32 cellular contexts compared by ENCODE assay signal in the genomic region with DNA sequence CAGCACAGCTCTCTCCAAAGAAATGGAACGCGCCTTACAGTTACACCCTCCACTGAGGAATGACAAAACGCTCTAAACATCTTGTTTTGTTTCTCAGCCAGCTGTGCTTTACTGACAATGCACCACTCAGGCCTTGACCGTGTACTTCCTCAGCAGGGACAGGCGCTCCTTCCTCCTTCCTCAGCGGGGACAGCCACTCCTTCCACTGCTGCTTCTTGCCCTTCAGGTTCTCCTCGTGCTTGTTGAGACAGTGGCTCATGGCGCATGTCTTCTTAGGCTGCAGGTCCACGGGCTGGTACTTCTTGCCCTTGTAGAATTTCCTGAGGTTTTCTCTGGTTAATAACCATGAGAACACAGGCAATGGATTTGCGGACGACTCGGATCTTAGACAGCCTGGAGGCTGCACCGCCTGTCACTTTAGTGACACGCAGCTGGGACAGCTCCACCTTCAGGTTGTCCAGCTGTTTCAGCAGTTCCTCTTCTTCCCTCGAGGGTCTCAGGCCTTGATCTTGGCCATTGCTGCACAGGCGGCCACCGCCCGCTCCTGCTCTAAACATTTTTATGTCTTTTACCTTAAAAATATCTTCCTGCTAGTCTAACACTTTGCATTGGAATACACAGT.
DNase-seq lines count a peak whose midpoint lies in the region; ATAC-seq, FAIRE-seq and TF ChIP-seq lines count a peak whose summit lies in the region.
"Had no signal": no experiment of that assay in that cellular context is flagged by ENCODE, and none has a peak within 500 bp of the region (broad histone marks: within the 10 kb centered on the region; RNA-seq: fewer than 3 reads in every experiment).

No MANE protein-coding gene starts in this region.

- no peak for FAIRE-seq in HepG2 (lab: Jason Lieb, UNC)
- FAIRE-seq in bronchial epithelial cell (lab: Jason Lieb, UNC): peak; percentile 97
- FAIRE-seq: GM18507, HTR-8/SVneo had no signal

- H3K4me2 ChIP-seq in HepG2 (ENCODE audit: low read depth, low read length) (no peak overlapping the region), osteoblast (ENCODE audit: insufficient read depth, low read length) (no peak overlapping the region)
- H3K4me2 ChIP-seq: SK-N-SH had no signal

- TF ChIP-seq POLR2A in right lobe of liver (IDR thresholded peaks at IDR 0.05): no peak
- no peak for TF ChIP-seq POLR2A in HepG2 (IDR thresholded peaks at IDR 0.05; ENCODE audit: insufficient read depth in 1 of 2, low read depth in 2 of 2, low read length in 2 of 2)

- H3K4me1 ChIP-seq in right lobe of liver: peaks cover 0 to 13% (median 3%) of the 10 kb centered on the region in 4 donors
- peaks cover 16% of the 10 kb centered on the region for H3K4me1 ChIP-seq in HepG2 (ENCODE audit: insufficient read depth, low read length)
- no peaks in the 10 kb centered on the region for H3K4me1 ChIP-seq in osteoblast (ENCODE audit: insufficient read depth, low read length)
- H3K4me1 ChIP-seq: esophagus muscularis mucosa, foreskin keratinocyte, psoas muscle had no signal

- TF ChIP-seq CTCF in right lobe of liver (IDR thresholded peaks at IDR 0.05) (no peak), HepG2 (CRISPR knock-in tag; IDR thresholded peaks at IDR 0.05) (no peak), bronchial epithelial cell (IDR thresholded peaks at IDR 0.05; ENCODE audit: insufficient read depth, low read length, severe bottlenecking) (no peak), osteoblast (IDR thresholded peaks at IDR 0.05; ENCODE audit: extremely low read depth, low read depth, low read length) (no peak), RWPE1 (conservative IDR thresholded peaks at IDR 0.05; ENCODE audit: low read depth) (no peak)

- H3K9me3 ChIP-seq in right lobe of liver (no peaks in the 10 kb centered on the region), HepG2 (ENCODE audit: low read length) (peaks cover 15% of the 10 kb centered on the region), osteoblast (ENCODE audit: low read depth, low read length) (peaks cover 2% of the 10 kb centered on the region)
- H3K9me3 ChIP-seq: MG63, neutrophil, psoas muscle, SK-N-SH had no signal

- H3K27ac ChIP-seq in right lobe of liver: no peak overlapping the region
- H3K27ac ChIP-seq in HepG2 (ENCODE audit: extremely low read length, insufficient read depth, low read length): no peak overlapping the region
- no peak overlapping the region for H3K27ac ChIP-seq in osteoblast (ENCODE audit: low read depth, low read length)
- H3K27ac ChIP-seq in RWPE1: no peak overlapping the region
- H3K27ac ChIP-seq: cardiac muscle cell, esophagus muscularis mucosa, foreskin keratinocyte, neutrophil, psoas muscle had no signal

- H2AFZ ChIP-seq in HepG2 (ENCODE audit: low read length) (no peak overlapping the region), osteoblast (ENCODE audit: low read length) (no peak overlapping the region)

- H3K9ac ChIP-seq in HepG2 (ENCODE audit: insufficient read depth, low read depth, low read length): no peak overlapping the region
- H3K9ac ChIP-seq: SK-N-SH had no signal

- CTCF ChIA-PET in HepG2 (lab: Yijun Ruan, JAX; ENCODE audit: low intra/inter-chr PET ratio, low total read pairs): no interaction called here
- CTCF ChIA-PET in RWPE1 (lab: Yijun Ruan, JAX): no interaction called here

- H3K27me3 ChIP-seq in right lobe of liver: no peaks in the 10 kb centered on the region
- peaks cover 0 to 2% of the 10 kb centered on the region in 2 experiments; a peak in 1 of 5 replicates for H3K27me3 ChIP-seq in HepG2 (ENCODE audit: control insufficient read depth in 1 of 2, insufficient read depth in 2 of 2, low read length in 2 of 2)
- H3K27me3 ChIP-seq in bronchial epithelial cell (ENCODE audit: control insufficient read depth, insufficient read depth, low read length): no peaks in the 10 kb centered on the region
- no peaks in the 10 kb centered on the region for H3K27me3 ChIP-seq in osteoblast (ENCODE audit: insufficient read depth, low read length)
- H3K27me3 ChIP-seq: cardiac muscle cell, foreskin keratinocyte, MG63, neutrophil had no signal

- intact Hi-C loops in right lobe of liver (cut with DNase I): no loop called here
- intact Hi-C loops in HepG2 (cut with micrococcal nuclease; ENCODE audit: unreplicated experiment): no loop called here

- H3K79me2 ChIP-seq in HepG2 (ENCODE audit: insufficient read depth, low read length) (no peaks in the 10 kb centered on the region), osteoblast (ENCODE audit: insufficient read depth, low read length) (no peaks in the 10 kb centered on the region)

- WGBS in right lobe of liver (ENCODE audit: insufficient coverage, low coverage, low lambda C conversion rate, missing lambda C conversion rate): 68% methylated on average over 8 of the region's 18 CpGs
- WGBS in HepG2 (ENCODE audit: low lambda C conversion rate): 42% methylated on average over 15 of the region's 18 CpGs

- BruUV-seq in HepG2 (replicated peaks; lab: Mats Ljungman, UMichigan): no TSS peak

- no peaks in the 10 kb centered on the region for H4K20me1 ChIP-seq in HepG2 (ENCODE audit: insufficient read depth, low read length)
- no peaks in the 10 kb centered on the region for H4K20me1 ChIP-seq in osteoblast (ENCODE audit: insufficient read depth, low read length)

- DNase-seq in right lobe of liver: peak in 2 of 3 donors; percentile 1 to 22
- DNase-seq in HepG2 (ENCODE audit: low spot score): no peak
- DNase-seq in bronchial epithelial cell (ENCODE audit: low read depth): no peak
- peak; percentile 32 for DNase-seq in osteoblast (ENCODE audit: insufficient read length, low spot score, missing footprints)
- no peak for DNase-seq in RWPE1 (ENCODE audit: low spot score)
- DNase-seq: activated CD4-positive, alpha-beta T cell treated with anti-CD3 and anti-CD28 coated beads for 36 hours; activated CD8-positive, alpha-beta T cell treated with anti-CD3 and anti-CD28 coated beads, Interleukin-2, amount 10 ng/mL, durations not matched to agents 7 days and 5 days; activated naive CD4-positive, alpha-beta T cell treated with anti-CD3 and anti-CD28 coated beads, Interleukin-2, amount 50 U/mL, for 16 hours; activated T-cell treated with anti-CD3 and anti-CD28 coated beads, Interleukin-2, amount 50 U/mL, for 4 hours; C1 segment of cervical spinal cord; cortex of kidney; DMS79 treated with DMSO at 0.1 percent for 48 hours; foreskin keratinocyte; HCEC 1CT; KBM-7; mesendoderm; MG63; NCI-H2029 treated with DMSO at 0.1 percent for 48 hours; NCI-H2227 treated with DMSO at 0.1 percent for 48 hours; psoas muscle; RPMI8226; SK-N-SH; trophoblast cell had no signal

- no peak for TF ChIP-seq RAD21 in HepG2 (CRISPR knock-in tag; IDR thresholded peaks at IDR 0.05)

- no peak for ATAC-seq in right lobe of liver
- no peak for ATAC-seq in HepG2
- no peak for ATAC-seq in HG02642 (IDR thresholded peaks at IDR 0.05; ENCODE audit: poor library complexity, unreplicated experiment)
- no peak for ATAC-seq in GM19455 (IDR thresholded peaks at IDR 0.05; ENCODE audit: unreplicated experiment)
- ATAC-seq: activated CD4-positive, alpha-beta T cell treated with anti-CD3 and anti-CD28 coated beads for 36 hours; activated CD8-positive, alpha-beta T cell treated with anti-CD3 and anti-CD28 coated beads, Interleukin-2, amount 10 ng/mL, durations not matched to agents 7 days and 5 days; activated T-cell treated with anti-CD3 and anti-CD28 coated beads, Interleukin-2, amount 50 U/mL, for 4 hours; foreskin keratinocyte; left colon; psoas muscle; T-helper 17 cell had no signal

- no peak overlapping the region for H3K4me3 ChIP-seq in right lobe of liver
- no peak overlapping the region for H3K4me3 ChIP-seq in HepG2 (replicated peaks in 1 of 3; ENCODE audit: insufficient read depth in 1 of 3, low read depth in 2 of 3, low read length in 3 of 3)
- H3K4me3 ChIP-seq in bronchial epithelial cell (ENCODE audit: low read depth, low read length): no peak overlapping the region
- H3K4me3 ChIP-seq in osteoblast (ENCODE audit: insufficient read depth, low read length): no peak overlapping the region
- H3K4me3 ChIP-seq: cardiac muscle cell, esophagus muscularis mucosa, MG63, psoas muscle had no signal

- H3K36me3 ChIP-seq in right lobe of liver (no peaks in the 10 kb centered on the region), HepG2 (replicated peaks in 1 of 2; ENCODE audit: control insufficient read depth in 1 of 2, insufficient read depth in 2 of 2, low read length in 2 of 2) (no peaks in the 10 kb centered on the region), bronchial epithelial cell (ENCODE audit: control insufficient read depth, insufficient read depth, low read length) (no peaks in the 10 kb centered on the region), osteoblast (ENCODE audit: insufficient read depth, low read length) (no peaks in the 10 kb centered on the region)
- H3K36me3 ChIP-seq: cardiac muscle cell, esophagus muscularis mucosa, MG63, neutrophil had no signal

- POLR2A ChIA-PET in HepG2 (lab: Yijun Ruan, JAX): no interaction called here
- POLR2A ChIA-PET in RWPE1 (lab: Yijun Ruan, JAX; ENCODE audit: low non-redundant PET): no interaction called here

- TF ChIP-seq EP300 in HepG2 (IDR thresholded peaks at IDR 0.05; ENCODE audit: low read depth in 2 of 2, low read length in 2 of 2): no peak
- no peak for TF ChIP-seq EP300 in HepG2 (CRISPR knock-in tag; IDR thresholded peaks at IDR 0.05; ENCODE audit: borderline replicate concordance)

- in situ Hi-C loops in HepG2 (cut with HindIII; ENCODE audit: extremely low pct_ligation_motif_present, low pct_unique_long_range_greater_than_20kb): no loop called here

TF ChIP-seq in HepG2, 621 proteins besides CTCF, POLR2A, EP300 and RAD21 (continues in another document):
- TF ChIP-seq HMG20B (CRISPR knock-in tag; conservative IDR thresholded peaks at IDR 0.05) (no peak), MAFF (IDR thresholded peaks at IDR 0.05; ENCODE audit: low read depth, low read length) (no peak), BRCA1 (CRISPR knock-in tag; IDR thresholded peaks at IDR 0.05) (no peak), SIX4 (CRISPR knock-in tag; IDR thresholded peaks at IDR 0.05) (no peak), KMT2A (CRISPR knock-in tag; IDR thresholded peaks at IDR 0.05) (no peak), ZNF354B (CRISPR knock-in tag; IDR thresholded peaks at IDR 0.05) (no peak), ZNF138 (CRISPR knock-in tag; IDR thresholded peaks at IDR 0.05; ENCODE audit: low read depth) (no peak), CREM (IDR thresholded peaks at IDR 0.05) (no peak), CREM (CRISPR knock-in tag; IDR thresholded peaks at IDR 0.05) (no peak), ZNF367 (CRISPR knock-in tag; IDR thresholded peaks at IDR 0.05; ENCODE audit: borderline replicate concordance) (no peak)
- TF ChIP-seq, protein P1, sequence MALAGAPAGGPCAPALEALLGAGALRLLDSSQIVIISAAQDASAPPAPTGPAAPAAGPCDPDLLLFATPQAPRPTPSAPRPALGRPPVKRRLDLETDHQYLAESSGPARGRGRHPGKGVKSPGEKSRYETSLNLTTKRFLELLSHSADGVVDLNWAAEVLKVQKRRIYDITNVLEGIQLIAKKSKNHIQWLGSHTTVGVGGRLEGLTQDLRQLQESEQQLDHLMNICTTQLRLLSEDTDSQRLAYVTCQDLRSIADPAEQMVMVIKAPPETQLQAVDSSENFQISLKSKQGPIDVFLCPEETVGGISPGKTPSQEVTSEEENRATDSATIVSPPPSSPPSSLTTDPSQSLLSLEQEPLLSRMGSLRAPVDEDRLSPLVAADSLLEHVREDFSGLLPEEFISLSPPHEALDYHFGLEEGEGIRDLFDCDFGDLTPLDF (CRISPR knock-in tag; IDR thresholded peaks at IDR 0.05): no peak

Comparison
In these comparisons a context has a peak if more than half of its experiments do, and no peak if none do; other contexts are left out.
1. DNase-seq: peak in right lobe of liver (2 of 3) and osteoblast (single experiment); none in HepG2 (single experiment), bronchial epithelial cell (single experiment) and RWPE1 (single experiment).